Comparison of ENCODE assay signal across 16 cellular contexts in genomic region chr7:27243340-27244163, GRCh38. TPM values are rescaled to one million over a fixed set of nuclear protein-coding genes. Genes with fewer than 3 reads are reported as not detected.
A peak's percentile ranks its signal among the peaks of the same experiment; 100 is the strongest.
DNase-seq lines count a peak whose midpoint lies in the region; ATAC-seq, FAIRE-seq and TF ChIP-seq lines count a peak whose summit lies in the region.
"Had no signal": no experiment of that assay in that cellular context is flagged by ENCODE, and none has a peak within 500 bp of the region (broad histone marks: within the 10 kb centered on the region; RNA-seq: fewer than 3 reads in every experiment).

No MANE protein-coding gene starts in this region.

- H3K9me2 ChIP-seq in GM23248 (ENCODE audit: insufficient read depth), result no peaks in the 10 kb centered on the region

- H2AK5ac ChIP-seq in H1 (ENCODE audit: low read depth, low read length) (no peak overlapping the region), trophoblast cell (ENCODE audit: low read length) (no peak overlapping the region)

- no peak overlapping the region for H4K5ac ChIP-seq in H1 (ENCODE audit: insufficient read length, low read depth, low read length)

- H3K27me3 ChIP-seq in GM23248 (replicated peaks; ENCODE audit: insufficient read depth), result peaks cover 81% of the 10 kb centered on the region
- peaks cover 99 to 100% (median 100%) of the 10 kb centered on the region in 4 experiments for H3K27me3 ChIP-seq in H1 (replicated peaks in 1 of 4; ENCODE audit: control insufficient read depth in 3 of 4, extremely low read depth in 1 of 4, insufficient read depth in 3 of 4, low read length in 3 of 4)
- peaks cover 96% of the 10 kb centered on the region for H3K27me3 ChIP-seq in trophoblast cell (ENCODE audit: insufficient read depth, low read length)
- H3K27me3 ChIP-seq: testis had no signal

- TF ChIP-seq RAD21 in H1 (IDR thresholded peaks at IDR 0.05 in 1 of 2, conservative IDR thresholded peaks at IDR 0.05 in 1 of 2; ENCODE audit: low read depth in 2 of 2, low read length in 2 of 2), result no peak

- DNase-seq in DMS 273 (lab: John Stamatoyannopoulos, UW; ENCODE audit: unreplicated experiment) (peak; percentile 18), DMS 273 treated with DMSO at 0.1 percent for 48 hours (lab: John Stamatoyannopoulos, UW) (no peak), GM23248 (no peak), H1 (ENCODE audit: low read depth in 1 of 2, low spot score in 2 of 2) (peak in 1 of 2 experiments; percentile 73), trophoblast cell (no peak), T1000 (lab: John Stamatoyannopoulos, UW) (no peak), NCI-H2227 treated with DMSO at 0.1 percent for 48 hours (lab: John Stamatoyannopoulos, UW) (no peak)
- DNase-seq: amygdala; KG1; NCI-H2029; stimulated activated CD4-positive, alpha-beta T cell treated with anti-CD3 and anti-CD28 coated beads, Interleukin-1b, Interleukin-23, amount 100 ng/mL, for 48 hours; testis had no signal

- H3K79me1 ChIP-seq in H1 (ENCODE audit: low read depth, low read length) (no peaks in the 10 kb centered on the region), trophoblast cell (ENCODE audit: low read length) (peaks cover 2% of the 10 kb centered on the region)

- no peak overlapping the region for H4K12ac ChIP-seq in trophoblast cell (ENCODE audit: low read depth, low read length)

- H3K23ac ChIP-seq in H1 (ENCODE audit: insufficient read length) (no peak overlapping the region), trophoblast cell (ENCODE audit: low read length) (no peak overlapping the region)

- H2AFZ ChIP-seq in GM23248 (no peak overlapping the region; the same call in 1 of the 2 replicates), H1 (ENCODE audit: low read length) (no peak overlapping the region), trophoblast cell (ENCODE audit: insufficient read depth, low read length, poor library complexity) (no peak overlapping the region)

- WGBS in GM23248 (ENCODE audit: low coverage in 1 of 2, low lambda C conversion rate in 2 of 2, missing lambda C conversion rate in 2 of 2), 2 experiments, result 13 to 15% methylated on average over 28 to 41 of the region's 43 CpGs
- WGBS in H1 (ENCODE audit: extremely low coverage in 1 of 2, insufficient coverage in 1 of 2, insufficient read length in 1 of 2, insufficient replicate concordance in 2 of 2, low coverage in 1 of 2, low lambda C conversion rate in 2 of 2, missing lambda C conversion rate in 1 of 2), 2 experiments, result 6% methylated on average over 43 of the region's 43 CpGs; no CpG with 5 or more reads in 1 of the 2 experiments
- WGBS in trophoblast cell (ENCODE audit: extremely low coverage, insufficient coverage, insufficient read length), result no CpG with 5 or more reads among the region's 43 CpGs

- 0 out of 2 replicates have a peak, but pooled peaks cover under 1% of the 10 kb centered on the region for H3F3A ChIP-seq in GM23248 (ENCODE audit: insufficient read depth)

- in situ Hi-C loops in GM23248 (cut with MboI), result no loop called here

- H3K9ac ChIP-seq in GM23248 (no peak overlapping the region), H1 (replicated peaks in 1 of 4; ENCODE audit: extremely low read depth in 1 of 4, low read depth in 3 of 4, low read length in 3 of 4) (no peak overlapping the region), trophoblast cell (ENCODE audit: low read length) (no peak overlapping the region)

- H3K18ac ChIP-seq in H1 (ENCODE audit: extremely low read depth, low read length) (peak overlapping the region; percentile 38), trophoblast cell (ENCODE audit: low read length) (peak overlapping the region; percentile 0)

- H4K20me1 ChIP-seq in GM23248 (ENCODE audit: insufficient read depth) (no peaks in the 10 kb centered on the region), H1 (replicated peaks in 1 of 2; ENCODE audit: control insufficient read depth in 1 of 2, insufficient read depth in 2 of 2, low read length in 2 of 2) (peaks cover 39 to 55% of the 10 kb centered on the region in 2 experiments)

- H3K23me2 ChIP-seq in H1 (ENCODE audit: low read depth, low read length), result peaks cover 3% of the 10 kb centered on the region; the same call in 1 of the 2 replicates

- H3K4ac ChIP-seq in H1 (replicated peaks; ENCODE audit: insufficient read length, low read depth, low read length), result peak overlapping the region; percentile 41
- H3K4ac ChIP-seq in trophoblast cell (ENCODE audit: low read depth, low read length), result no peak overlapping the region

- H3K56ac ChIP-seq in H1 (replicated peaks; ENCODE audit: insufficient read length, low read depth, low read length), result no peak overlapping the region

- H2BK20ac ChIP-seq in H1 (ENCODE audit: low read length), result 0 out of 2 replicates have a peak overlapping the region, but pooled peaks have one; percentile 80

- TF ChIP-seq POLR2A in H1 (IDR thresholded peaks at IDR 0.05; ENCODE audit: control extremely low read depth in 1 of 2, low read depth in 2 of 2, low read length in 2 of 2), result no peak

- H3K36me3 ChIP-seq in GM23248 (ENCODE audit: low read depth) (no peaks in the 10 kb centered on the region), H1 (ENCODE audit: control insufficient read depth in 2 of 4, insufficient read depth in 4 of 4, low read length in 3 of 4) (peaks cover 0 to 11% (median 0%) of the 10 kb centered on the region in 4 experiments; a peak in 1 of 8 replicates), trophoblast cell (ENCODE audit: control insufficient read depth in 1 of 2, insufficient read depth in 2 of 2, low read length in 2 of 2) (no peaks in the 10 kb centered on the region)
- H3K36me3 ChIP-seq: neutrophil had no signal

- H2BK5ac ChIP-seq in H1 (ENCODE audit: low read depth, low read length) (no peak overlapping the region), trophoblast cell (ENCODE audit: low read depth, low read length, poor library complexity) (no peak overlapping the region)

- H3K4me3 ChIP-seq in GM23248 (peak overlapping the region; percentile 46), H1 (ENCODE audit: extremely low read depth in 1 of 4, insufficient read depth in 2 of 4, low read depth in 3 of 4, low read length in 4 of 4) (peak overlapping the region in 1 of 4 experiments; percentile 43; a peak in 1 of 8 replicates), trophoblast cell (ENCODE audit: low read depth, low read length) (no peak overlapping the region)

- FAIRE-seq in H1 (lab: Jason Lieb, UNC), result peak; percentile 24
- FAIRE-seq: RCC 7860 had no signal

- CTCF ChIA-PET in H1 (lab: Charles Lee; ENCODE audit: partially characterized antibody), result interaction anchor here (0.6 to 7.9 kb wide), 7 partner anchors 17 to 1507 kb away, joined by 3 to 57 read pairs (median 5); no protein-coding TSS in a partner anchor

- H3K27ac ChIP-seq in GM23248, result no peak overlapping the region
- no peak overlapping the region for H3K27ac ChIP-seq in H1 (ENCODE audit: low read depth, low read length)
- no peak overlapping the region for H3K27ac ChIP-seq in trophoblast cell (ENCODE audit: low read depth, low read length)
- H3K27ac ChIP-seq: neutrophil, testis had no signal

- no peaks in the 10 kb centered on the region for H3K9me3 ChIP-seq in GM23248 (ENCODE audit: low read depth)
- H3K9me3 ChIP-seq in H1 (ENCODE audit: insufficient read depth in 2 of 2, low read depth in 1 of 2, low read length in 1 of 2), result no peaks in the 10 kb centered on the region
- peaks cover 18% of the 10 kb centered on the region for H3K9me3 ChIP-seq in trophoblast cell (ENCODE audit: insufficient read depth, low read depth, low read length)
- H3K9me3 ChIP-seq: neutrophil, testis had no signal

- H3K14ac ChIP-seq in H1 (ENCODE audit: insufficient read length) (no peak overlapping the region), trophoblast cell (ENCODE audit: low read length) (no peak overlapping the region)

- H2BK15ac ChIP-seq in H1 (ENCODE audit: low read length), result no peak overlapping the region; the same call in 1 of the 2 replicates

- TF ChIP-seq CTCF in H1 (IDR thresholded peaks at IDR 0.05; ENCODE audit: control extremely low read depth in 1 of 3, insufficient read depth in 1 of 3, low read depth in 1 of 3, low read length in 3 of 3), result no peak

- peak overlapping the region; percentile 60; the same call in 1 of the 2 replicates for H2BK12ac ChIP-seq in H1 (ENCODE audit: low read depth, low read length)
- H2BK12ac ChIP-seq in trophoblast cell (ENCODE audit: low read length), result no peak overlapping the region

- POLR2A ChIA-PET in H1 (lab: Charles Lee; ENCODE audit: partially characterized antibody), result no interaction called here

- H3K4me2 ChIP-seq in GM23248 (ENCODE audit: unreplicated experiment), result peak overlapping the region; percentile 67
- H3K4me2 ChIP-seq in H1 (ENCODE audit: insufficient read depth in 1 of 2, low read depth in 2 of 2, low read length in 2 of 2), result peak overlapping the region; percentile 45 to 61
- H3K4me2 ChIP-seq in trophoblast cell (ENCODE audit: low read length), result peak overlapping the region; percentile 52

- no peak for TF ChIP-seq EP300 in H1 (IDR thresholded peaks at IDR 0.05; ENCODE audit: borderline replicate concordance in 1 of 2, low read depth in 2 of 2, low read length in 2 of 2)

- no peak overlapping the region for H2BK120ac ChIP-seq in H1 (replicated peaks; ENCODE audit: low read depth, low read length)
- H2BK120ac ChIP-seq in trophoblast cell (ENCODE audit: insufficient read depth, low read length, poor library complexity), result no peak overlapping the region

- no peak overlapping the region for H4K91ac ChIP-seq in H1 (replicated peaks; ENCODE audit: insufficient read length, low read length)
- no peak overlapping the region for H4K91ac ChIP-seq in trophoblast cell (ENCODE audit: low read depth, low read length)

- H3K79me2 ChIP-seq in GM23248 (ENCODE audit: insufficient read depth), result no peaks in the 10 kb centered on the region
- H3K79me2 ChIP-seq in H1 (ENCODE audit: control insufficient read depth in 1 of 2, insufficient read depth in 2 of 2, low read length in 2 of 2), result no peaks in the 10 kb centered on the region
- no peaks in the 10 kb centered on the region for H3K79me2 ChIP-seq in trophoblast cell (ENCODE audit: control insufficient read depth, insufficient read depth, low read length, poor library complexity)

- H3K4me1 ChIP-seq in GM23248 (ENCODE audit: insufficient read depth), result peaks cover 7% of the 10 kb centered on the region; the same call in 1 of the 2 replicates
- H3K4me1 ChIP-seq in H1 (replicated peaks in 1 of 4; ENCODE audit: control insufficient read depth in 3 of 4, insufficient read depth in 4 of 4, low read length in 3 of 4), result peaks cover 7 to 50% (median 23%) of the 10 kb centered on the region in 4 experiments
- peaks cover 15 to 33% of the 10 kb centered on the region in 2 experiments for H3K4me1 ChIP-seq in trophoblast cell (ENCODE audit: control insufficient read depth in 1 of 2, insufficient read depth in 2 of 2, low read length in 2 of 2)

- H4K8ac ChIP-seq in H1 (ENCODE audit: extremely low read depth, insufficient read depth, low read length) (peak overlapping the region; percentile 1; the same call in 1 of the 2 replicates), trophoblast cell (ENCODE audit: low read depth, low read length) (no peak overlapping the region)

- no peak for ATAC-seq in HG03378 (IDR thresholded peaks at IDR 0.05; ENCODE audit: unreplicated experiment)

RNA-seq across cellular contexts. Expression of gene EVX1, which starts 0.9 kb away (rescaled TPM):
- total RNA-seq in GM23248 (2014; rRNA removed; shearing (Covaris generic)), result not detected in 2 replicates
- polyA plus RNA-seq in GM23248 (2016; fragmentation: Nextera tagmentation; extraction: Ambion mirVana), result not detected in 2 replicates
- total RNA-seq in H1 (2021; fragmentation: NEBNext Ultra II Directional; extraction: Animal tissue kit (Norgen Biotek cat#: 25700)), result not detected in 2 replicates
- polyA plus RNA-seq in H1 (2011; rRNA removed), result 0.02 TPM in 1 of 2 replicates, not detected in the other
- not detected for polyA plus RNA-seq in H1 (2011; cell fraction: cytosol; rRNA removed)
- polyA plus RNA-seq in H1 (2011; cell fraction: nucleus; rRNA removed), result not detected
- polyA plus RNA-seq in H1 (2012, experiment 1 of 2), result 0.13 TPM in 1 of 4 replicates, not detected in the others
- 0.07 TPM for polyA plus RNA-seq in H1 (2012, experiment 2 of 2)
- not detected for polyA plus RNA-seq in H1 (2013, experiment 1 of 2)
- polyA plus RNA-seq in H1 (2013, experiment 2 of 2), result not detected
- polyA minus RNA-seq in H1 (2011; rRNA and poly(A)+ RNA removed), result not detected in 2 replicates
- not detected for polyA minus RNA-seq in H1 (2011; cell fraction: cytosol; rRNA and poly(A)+ RNA removed)
- polyA minus RNA-seq in H1 (2011; cell fraction: nucleus; rRNA and poly(A)+ RNA removed), result not detected
- 0.78 and 0.81 TPM in 2 replicates for polyA plus RNA-seq in trophoblast cell (2013)
- total RNA-seq: A172 had no signal

RNA-seq across cellular contexts. Expression of gene HOXA13, which starts 43.7 kb away (rescaled TPM):
- 0.13 and 0.43 TPM in 2 replicates for total RNA-seq in GM23248 (2014; rRNA removed; shearing (Covaris generic))
- polyA plus RNA-seq in GM23248 (2016; fragmentation: Nextera tagmentation; extraction: Ambion mirVana) (0.13 and 0.15 TPM in 2 replicates), H1 (2011; rRNA removed) (not detected in 2 replicates)
- not detected in 2 replicates for total RNA-seq in H1 (2021; fragmentation: NEBNext Ultra II Directional; extraction: Animal tissue kit (Norgen Biotek cat#: 25700))
- polyA plus RNA-seq in H1 (2011; cell fraction: cytosol; rRNA removed), result not detected
- polyA plus RNA-seq in H1 (2011; cell fraction: nucleus; rRNA removed), result not detected
- polyA plus RNA-seq in H1 (2012, experiment 1 of 2), result 0.07 TPM in 1 of 4 replicates, not detected in the others
- polyA plus RNA-seq in H1 (2012, experiment 2 of 2), result not detected
- not detected for polyA plus RNA-seq in H1 (2013, experiment 1 of 2)
- not detected for polyA plus RNA-seq in H1 (2013, experiment 2 of 2)
- not detected in 2 replicates for polyA minus RNA-seq in H1 (2011; rRNA and poly(A)+ RNA removed)
- not detected for polyA minus RNA-seq in H1 (2011; cell fraction: cytosol; rRNA and poly(A)+ RNA removed)
- polyA minus RNA-seq in H1 (2011; cell fraction: nucleus; rRNA and poly(A)+ RNA removed), result not detected
- 0.82 and 1.00 TPM in 2 replicates for polyA plus RNA-seq in trophoblast cell (2013)
- total RNA-seq: testis had no signal

RNA-seq across cellular contexts. Expression of gene HOXA11, which starts 58.5 kb away (rescaled TPM):
- 8.3 and 10.5 TPM in 2 replicates for total RNA-seq in GM23248 (2014; rRNA removed; shearing (Covaris generic))
- polyA plus RNA-seq in GM23248 (2016; fragmentation: Nextera tagmentation; extraction: Ambion mirVana) (8.0 and 8.4 TPM in 2 replicates), H1 (2011; rRNA removed) (not detected in 2 replicates)
- not detected in 2 replicates for total RNA-seq in H1 (2021; fragmentation: NEBNext Ultra II Directional; extraction: Animal tissue kit (Norgen Biotek cat#: 25700))
- not detected for polyA plus RNA-seq in H1 (2011; cell fraction: cytosol; rRNA removed)
- not detected for polyA plus RNA-seq in H1 (2011; cell fraction: nucleus; rRNA removed)
- not detected in 4 replicates for polyA plus RNA-seq in H1 (2012, experiment 1 of 2)
- polyA plus RNA-seq in H1 (2012, experiment 2 of 2), result not detected
- not detected for polyA plus RNA-seq in H1 (2013, experiment 1 of 2)
- polyA plus RNA-seq in H1 (2013, experiment 2 of 2), result not detected
- not detected in 2 replicates for polyA minus RNA-seq in H1 (2011; rRNA and poly(A)+ RNA removed)
- polyA minus RNA-seq in H1 (2011; cell fraction: cytosol; rRNA and poly(A)+ RNA removed), result not detected
- polyA minus RNA-seq in H1 (2011; cell fraction: nucleus; rRNA and poly(A)+ RNA removed), result not detected
- polyA plus RNA-seq in trophoblast cell (2013), result 1.5 and 2.2 TPM in 2 replicates
